31 cellular contexts compared by ENCODE assay signal in genomic region chr3:65149877-65150276, GRCh38.
"Had no signal": no experiment of that assay in that cellular context is flagged by ENCODE, and none has a peak within 500 bp of the region (broad histone marks: within the 10 kb centered on the region; RNA-seq: fewer than 3 reads in every experiment).

No MANE protein-coding gene starts in this region.

- DNase-seq: activated B cell treated with CpG ODN at 0.5 μM for 24 hours; activated CD4-positive, alpha-beta T cell treated with anti-CD3 and anti-CD28 coated beads for 48 hours; activated CD4-positive, alpha-beta T cell treated with anti-CD3 and anti-CD28 coated beads, Interleukin-2, amount 50 U/mL, for 1 hour; activated CD4-positive, alpha-beta T cell treated with anti-CD3 and anti-CD28 coated beads, Interleukin-2, amount 50 U/mL, for 48 hours; activated CD8-positive, alpha-beta memory T cell treated with anti-CD3 and anti-CD28 coated beads for 24 hours; activated CD8-positive, alpha-beta T cell treated with anti-CD3 and anti-CD28 coated beads for 36 hours; activated effector memory CD4-positive, alpha-beta T cell treated with anti-CD3 and anti-CD28 coated beads, Interleukin-2, amount 50 U/mL, for 16 hours; activated naive CD4-positive, alpha-beta T cell treated with anti-CD3 and anti-CD28 coated beads for 36 hours; activated naive CD8-positive, alpha-beta T cell treated with anti-CD3 and anti-CD28 coated beads for 36 hours; activated naive CD8-positive, alpha-beta T cell treated with anti-CD3 and anti-CD28 coated beads, Interleukin-2, amount 50 U/mL, for 24 hours; activated T-cell treated with anti-CD3 and anti-CD28 coated beads, Interleukin-2, amount 50 U/mL, for 4 hours; adrenal gland; amygdala; aorta; body of pancreas; caudate nucleus; cortex of kidney; dermis blood vessel endothelial cell; effector CD4-positive, alpha-beta T cell; effector memory CD8-positive, alpha-beta T cell; erythroblast; foreskin keratinocyte; gastrocnemius medialis; T-helper 1 cell; T-helper 17 cell; T1000; WERI-Rb-1 had no signal

- H3K27me3 Mint-ChIP-seq: activated B cell treated with CpG ODN at 0.5 μM for 24 hours; activated CD8-positive, alpha-beta T cell treated with anti-CD3 and anti-CD28 coated beads for 36 hours; activated naive CD4-positive, alpha-beta T cell treated with anti-CD3 and anti-CD28 coated beads, Interleukin-2, amount 50 U/mL, for 24 hours; activated naive CD8-positive, alpha-beta T cell treated with anti-CD3 and anti-CD28 coated beads for 36 hours; activated naive CD8-positive, alpha-beta T cell treated with anti-CD3 and anti-CD28 coated beads, Interleukin-2, amount 50 U/mL, for 24 hours; effector memory CD8-positive, alpha-beta T cell; T-helper 17 cell had no signal

- H3K4me1 Mint-ChIP-seq: activated B cell treated with CpG ODN at 0.5 μM for 24 hours; activated naive CD4-positive, alpha-beta T cell treated with anti-CD3 and anti-CD28 coated beads, Interleukin-2, amount 50 U/mL, for 24 hours; activated naive CD8-positive, alpha-beta T cell treated with anti-CD3 and anti-CD28 coated beads for 36 hours; activated naive CD8-positive, alpha-beta T cell treated with anti-CD3 and anti-CD28 coated beads, Interleukin-2, amount 50 U/mL, for 24 hours; T-helper 17 cell had no signal

- H3K27ac Mint-ChIP-seq: activated B cell treated with CpG ODN at 0.5 μM for 24 hours; activated CD8-positive, alpha-beta T cell treated with anti-CD3 and anti-CD28 coated beads for 36 hours; activated naive CD4-positive, alpha-beta T cell treated with anti-CD3 and anti-CD28 coated beads for 36 hours; activated naive CD4-positive, alpha-beta T cell treated with anti-CD3 and anti-CD28 coated beads, Interleukin-2, amount 50 U/mL, for 24 hours; activated naive CD8-positive, alpha-beta T cell treated with anti-CD3 and anti-CD28 coated beads for 36 hours; activated naive CD8-positive, alpha-beta T cell treated with anti-CD3 and anti-CD28 coated beads, Interleukin-2, amount 50 U/mL, for 24 hours; activated T-helper 2 cell treated with anti-CD3 and anti-CD28 coated beads, Interferon-gamma antibody, Interleukin-2, Interleukin-4, amounts not matched to agents 10 μg/mL and 5 μg/mL and 100 μg/mL, durations not matched to agents 14 hours and 24 hours and 36 hours; effector memory CD8-positive, alpha-beta T cell; T-helper 17 cell; T-helper 2 cell treated with Interferon-gamma antibody and Interleukin-4, amounts not matched to agents 5 μg/mL and 100 μg/mL, for 36 hours had no signal

- ATAC-seq: activated CD4-positive, CD25-positive, alpha-beta regulatory T cell treated with anti-CD3 and anti-CD28 coated beads, Interleukin-2, amount 50 U/mL, for 24 hours; activated CD8-positive, alpha-beta T cell treated with anti-CD3 and anti-CD28 coated beads for 36 hours; activated naive CD8-positive, alpha-beta T cell treated with anti-CD3 and anti-CD28 coated beads, Interleukin-2, amount 50 U/mL, for 24 hours; activated T-cell treated with anti-CD3 and anti-CD28 coated beads, Interleukin-2, amount 50 U/mL, for 4 hours; body of pancreas; effector memory CD8-positive, alpha-beta T cell; foreskin keratinocyte; gastrocnemius medialis; T-helper 17 cell had no signal

- H3K9me3 Mint-ChIP-seq: activated naive CD8-positive, alpha-beta T cell treated with anti-CD3 and anti-CD28 coated beads for 36 hours had no signal

- H3K4me3 Mint-ChIP-seq: activated B cell treated with CpG ODN at 0.5 μM for 24 hours; activated CD8-positive, alpha-beta T cell treated with anti-CD3 and anti-CD28 coated beads for 36 hours; activated naive CD4-positive, alpha-beta T cell treated with anti-CD3 and anti-CD28 coated beads for 36 hours; activated naive CD4-positive, alpha-beta T cell treated with anti-CD3 and anti-CD28 coated beads, Interleukin-2, amount 50 U/mL, for 24 hours; activated naive CD8-positive, alpha-beta T cell treated with anti-CD3 and anti-CD28 coated beads for 36 hours; activated naive CD8-positive, alpha-beta T cell treated with anti-CD3 and anti-CD28 coated beads, Interleukin-2, amount 50 U/mL, for 24 hours; activated T-cell treated with anti-CD3 and anti-CD28 coated beads, Interleukin-2, amount 50 U/mL, for 4 hours; effector memory CD8-positive, alpha-beta T cell; T-helper 17 cell; T-helper 2 cell treated with Interferon-gamma antibody and Interleukin-4, amounts not matched to agents 5 μg/mL and 100 μg/mL, for 36 hours had no signal

- H3K36me3 Mint-ChIP-seq: activated naive CD4-positive, alpha-beta T cell treated with anti-CD3 and anti-CD28 coated beads, Interleukin-2, amount 50 U/mL, for 24 hours; activated naive CD8-positive, alpha-beta T cell treated with anti-CD3 and anti-CD28 coated beads for 36 hours had no signal
